Comparison of ENCODE assay signal across 8 cellular contexts in the genomic region with DNA sequence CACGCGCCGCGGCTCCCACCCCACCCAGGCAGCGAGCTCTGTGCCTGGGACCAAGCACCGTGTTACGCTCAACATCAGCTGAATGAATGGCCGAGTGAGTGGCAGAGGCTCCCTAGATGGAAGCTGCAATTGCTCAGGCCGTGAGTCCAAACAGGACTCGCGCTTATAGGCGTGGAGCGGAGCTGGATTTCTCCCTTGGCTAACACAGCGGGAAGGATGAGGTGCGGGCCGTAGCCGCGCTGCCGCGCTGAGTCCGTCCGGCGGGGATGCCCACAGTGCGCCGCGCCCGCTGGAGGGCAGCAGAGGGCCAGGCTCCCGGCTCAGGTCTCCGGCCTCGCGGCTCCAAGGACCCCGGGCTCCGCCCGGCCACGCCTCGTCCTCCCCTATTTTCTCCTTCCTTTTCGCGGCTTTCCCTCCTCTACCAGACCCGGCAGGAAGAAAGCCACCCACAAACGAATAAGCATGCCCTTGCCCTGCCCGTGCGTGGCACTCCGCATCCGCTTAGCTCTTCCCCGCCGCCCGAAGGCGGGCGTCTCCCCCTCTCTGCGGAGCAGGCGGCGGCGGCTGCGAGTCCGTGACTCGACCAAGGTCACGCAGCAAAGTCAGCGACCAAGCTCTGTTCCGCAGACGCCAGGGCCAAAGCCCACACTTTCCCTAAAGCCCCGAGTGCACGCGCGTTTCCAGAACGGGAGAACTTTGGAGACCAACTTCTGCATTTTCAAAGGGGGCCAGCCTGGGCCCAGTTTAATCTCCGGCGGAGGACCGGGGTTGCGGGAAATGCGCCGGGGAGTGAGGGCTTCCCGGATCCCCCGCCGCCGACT. TPM values are rescaled to one million over a fixed set of nuclear protein-coding genes. Genes with fewer than 3 reads are reported as not detected.
DNase-seq lines count a peak whose midpoint lies in the region; ATAC-seq, FAIRE-seq and TF ChIP-seq lines count a peak whose summit lies in the region.

No MANE protein-coding gene starts in this region.

- DNase-seq in GM12865 (ENCODE audit: low read depth) (peak; percentile 61), NCI-H2029 (lab: John Stamatoyannopoulos, UW) (peak; percentile 17), WERI-Rb-1 (peak; percentile 89), cardiac fibroblast (ENCODE audit: low read depth in 2 of 2) (peak; percentile 78 to 90), keratinocyte (ENCODE audit: low read depth, low spot score) (peak; percentile 17), smooth muscle cell of the brain vasculature (ENCODE audit: low read depth, low spot score) (peak; percentile 29)

- no peaks in the 10 kb centered on the region for H3K9me3 ChIP-seq in WERI-Rb-1 (ENCODE audit: severe bottlenecking)
- no peaks in the 10 kb centered on the region for H3K9me3 ChIP-seq in keratinocyte (ENCODE audit: control insufficient read depth, low read depth, low read length)

- TF ChIP-seq CTCF in GM12865 (IDR thresholded peaks at IDR 0.05; ENCODE audit: insufficient read depth, low read depth, low read length, missing control alignments): peak; percentile 90
- TF ChIP-seq CTCF in WERI-Rb-1 (IDR thresholded peaks at IDR 0.05; ENCODE audit: low read depth, low read length): peak; percentile 97
- peak; percentile 49 for TF ChIP-seq CTCF in cardiac fibroblast (IDR thresholded peaks at IDR 0.05; ENCODE audit: low read depth, low read length)
- TF ChIP-seq CTCF in keratinocyte (optimal IDR thresholded peaks at IDR 0.05 in 1 of 3, IDR thresholded peaks at IDR 0.05 in 1 of 3, conservative IDR thresholded peaks at IDR 0.05 in 1 of 3; ENCODE audit: extremely low read depth in 1 of 3, insufficient read depth in 2 of 3, low read length in 3 of 3): peak; percentile 75 to 86 (median 86)

- H3K27ac ChIP-seq in WERI-Rb-1 (peak overlapping the region; percentile 70), keratinocyte (ENCODE audit: control insufficient read depth, insufficient read depth, low read length) (peak overlapping the region; percentile 14)

- peak overlapping the region; percentile 50 for H3K4me3 ChIP-seq in GM12865 (ENCODE audit: low read depth, low read length)
- H3K4me3 ChIP-seq in WERI-Rb-1 (ENCODE audit: low read depth, low read length): peak overlapping the region; percentile 94
- peak overlapping the region; percentile 57 to 64 for H3K4me3 ChIP-seq in cardiac fibroblast (replicated peaks in 1 of 2; ENCODE audit: low read depth in 2 of 2, low read length in 2 of 2)
- H3K4me3 ChIP-seq in keratinocyte (ENCODE audit: control insufficient read depth in 2 of 3, extremely low read depth in 1 of 3, insufficient read depth in 2 of 3, low read depth in 1 of 3, low read length in 3 of 3): peak overlapping the region; percentile 46 to 77 (median 71)

- peak overlapping the region; percentile 75 for H3K9ac ChIP-seq in keratinocyte (ENCODE audit: control insufficient read depth, extremely low read depth, insufficient read depth, low read length)

- dilution Hi-C loops in keratinocyte (cut with MboI; ENCODE audit: extremely low pct_ligation_motif_present, low sequenced_read_pairs): no loop called here

- H3K36me3 ChIP-seq in WERI-Rb-1 (no peaks in the 10 kb centered on the region), keratinocyte (ENCODE audit: control insufficient read depth in 2 of 2, extremely low read depth in 1 of 2, insufficient read depth in 2 of 2, low read length in 2 of 2) (no peaks in the 10 kb centered on the region)

- ATAC-seq in HG02763 (IDR thresholded peaks at IDR 0.05; ENCODE audit: unreplicated experiment) (peak; percentile 67), HG03457 (IDR thresholded peaks at IDR 0.05; ENCODE audit: unreplicated experiment) (no peak)

- no peaks in the 10 kb centered on the region for H4K20me1 ChIP-seq in keratinocyte (ENCODE audit: control insufficient read depth, extremely low read depth, insufficient read depth, low read length)

- no peak for FAIRE-seq in keratinocyte (lab: Jason Lieb, UNC)

- peak overlapping the region; percentile 82 for H2AFZ ChIP-seq in keratinocyte (ENCODE audit: control insufficient read depth, low read length)

- no peaks in the 10 kb centered on the region for H3K9me1 ChIP-seq in keratinocyte (ENCODE audit: control insufficient read depth, extremely low read depth, insufficient read depth, low read length)

- peaks cover 16% of the 10 kb centered on the region for H3K4me1 ChIP-seq in keratinocyte (ENCODE audit: control insufficient read depth, extremely low read depth, insufficient read depth, low read length)

- H3K27me3 ChIP-seq in WERI-Rb-1 (ENCODE audit: insufficient read depth, low read depth, severe bottlenecking) (peaks cover 3% of the 10 kb centered on the region), keratinocyte (ENCODE audit: control insufficient read depth, extremely low read depth, insufficient read depth, low read length) (peaks cover 38% of the 10 kb centered on the region)

- no peaks in the 10 kb centered on the region for H3K79me2 ChIP-seq in keratinocyte (ENCODE audit: control insufficient read depth, insufficient read depth, low read length)

- H3K4me2 ChIP-seq in keratinocyte (ENCODE audit: control insufficient read depth, extremely low read depth, insufficient read depth, low read depth, low read length): peak overlapping the region; percentile 96

RNA-seq across cellular contexts. Expression of a gene that starts 48.5 kb away (rescaled TPM):
- 0.66 to 2.1 TPM (median 1.5 TPM) in 3 replicates for polyA plus RNA-seq in keratinocyte
- not detected for polyA plus RNA-seq in keratinocyte (2011; ENCODE audit: low read depth)
- 0.89 and 2.3 TPM in 2 replicates for polyA plus RNA-seq in keratinocyte (2011; cell fraction: cytosol; rRNA removed)
- polyA plus RNA-seq in keratinocyte (2011; cell fraction: nucleus; rRNA removed): 3.6 and 6.3 TPM in 2 replicates
- 1.1 and 2.5 TPM in 2 replicates for polyA plus RNA-seq in keratinocyte (2012; ENCODE audit: low replicate concordance)
- polyA minus RNA-seq in keratinocyte: 1.7 to 2.9 TPM (median 1.8 TPM) in 3 replicates
- polyA minus RNA-seq in keratinocyte (2011; cell fraction: cytosol; rRNA and poly(A)+ RNA removed): 3.8 TPM
- 4.2 and 5.3 TPM in 2 replicates for polyA minus RNA-seq in keratinocyte (2011; cell fraction: nucleus; rRNA and poly(A)+ RNA removed)

RNA-seq across cellular contexts. Expression of a gene that starts 56.9 kb away (rescaled TPM):
- polyA plus RNA-seq in keratinocyte: 25.0 to 28.2 TPM (median 27.2 TPM) in 3 replicates
- polyA plus RNA-seq in keratinocyte (2011; ENCODE audit: low read depth): 7.0 TPM
- 17.0 and 24.2 TPM in 2 replicates for polyA plus RNA-seq in keratinocyte (2011; cell fraction: cytosol; rRNA removed)
- 33.6 and 43.0 TPM in 2 replicates for polyA plus RNA-seq in keratinocyte (2011; cell fraction: nucleus; rRNA removed)
- polyA plus RNA-seq in keratinocyte (2012; ENCODE audit: low replicate concordance): 14.5 and 21.1 TPM in 2 replicates
- polyA minus RNA-seq in keratinocyte: 17.5 to 26.9 TPM (median 21.2 TPM) in 3 replicates
- 27.2 TPM for polyA minus RNA-seq in keratinocyte (2011; cell fraction: cytosol; rRNA and poly(A)+ RNA removed)
- 9.4 and 14.2 TPM in 2 replicates for polyA minus RNA-seq in keratinocyte (2011; cell fraction: nucleus; rRNA and poly(A)+ RNA removed)

Comparison
In these comparisons a context has a peak if more than half of its experiments do, and no peak if none do; other contexts are left out.
1. DNase-seq: peak in every context shown above with its lines; median percentile 89 in WERI-Rb-1; 84 in cardiac fibroblast; 61 in GM12865; 29 in smooth muscle cell of the brain vasculature; 17 in NCI-H2029; 17 in keratinocyte.